In the genomic region with DNA sequence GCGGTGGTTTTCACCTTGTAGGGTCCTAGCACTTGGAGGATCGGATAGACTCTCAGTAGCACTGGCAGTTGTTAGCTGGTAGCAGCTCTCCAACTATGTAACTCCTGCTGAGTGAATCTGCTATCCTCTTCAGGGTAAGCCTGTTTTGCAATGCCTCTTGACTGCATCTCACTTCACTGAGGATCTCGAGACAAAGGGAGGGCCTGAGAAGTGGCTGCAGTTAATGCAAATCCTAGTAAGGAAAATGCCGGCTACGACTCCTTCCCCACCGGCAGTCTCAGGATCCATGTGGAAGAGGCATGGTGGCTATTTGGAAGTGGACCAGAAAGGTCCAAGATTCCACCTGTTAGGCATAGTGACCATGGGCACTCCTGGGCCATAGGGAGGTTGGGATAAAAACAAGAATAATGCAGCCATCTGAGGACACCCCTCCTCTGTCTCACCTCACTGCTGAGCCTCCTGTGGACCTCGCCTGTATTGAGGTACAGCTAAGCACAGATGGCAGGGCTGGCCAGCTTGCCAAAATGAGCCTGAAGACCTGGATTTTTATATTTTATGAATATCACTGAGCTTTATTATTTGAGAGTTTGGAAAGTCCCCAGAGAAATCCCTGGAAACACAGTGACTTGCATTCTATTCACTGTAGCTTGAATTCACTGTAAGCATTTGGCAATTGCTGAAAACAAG, we compare ENCODE assay signal across 3 cellular contexts.
TF ChIP-seq lines count a peak whose summit lies in the region.

No MANE protein-coding gene starts in this region.

TF ChIP-seq in GM23338, 12 proteins besides CTCF, POLR2A, EP300 and RAD21:
- TF ChIP-seq POLR2AphosphoS5 (IDR thresholded peaks at IDR 0.05; ENCODE audit: low read depth) (no peak), NANOG (IDR thresholded peaks at IDR 0.05; ENCODE audit: borderline replicate concordance) (no peak), ZNF114 (CRISPR knock-in tag; IDR thresholded peaks at IDR 0.05) (no peak), CREB1 (CRISPR knock-in tag; IDR thresholded peaks at IDR 0.05; ENCODE audit: low read depth) (no peak), EZH2phosphoT487 (IDR thresholded peaks at IDR 0.05; ENCODE audit: unreplicated experiment) (no peak), ZNF331 (CRISPR knock-in tag; IDR thresholded peaks at IDR 0.05; ENCODE audit: low read depth) (no peak), EZH2 (IDR thresholded peaks at IDR 0.05; ENCODE audit: low read depth, unreplicated experiment) (no peak), STAT1 (IDR thresholded peaks at IDR 0.05; ENCODE audit: unreplicated experiment) (no peak)
- TF ChIP-seq, protein P1, sequence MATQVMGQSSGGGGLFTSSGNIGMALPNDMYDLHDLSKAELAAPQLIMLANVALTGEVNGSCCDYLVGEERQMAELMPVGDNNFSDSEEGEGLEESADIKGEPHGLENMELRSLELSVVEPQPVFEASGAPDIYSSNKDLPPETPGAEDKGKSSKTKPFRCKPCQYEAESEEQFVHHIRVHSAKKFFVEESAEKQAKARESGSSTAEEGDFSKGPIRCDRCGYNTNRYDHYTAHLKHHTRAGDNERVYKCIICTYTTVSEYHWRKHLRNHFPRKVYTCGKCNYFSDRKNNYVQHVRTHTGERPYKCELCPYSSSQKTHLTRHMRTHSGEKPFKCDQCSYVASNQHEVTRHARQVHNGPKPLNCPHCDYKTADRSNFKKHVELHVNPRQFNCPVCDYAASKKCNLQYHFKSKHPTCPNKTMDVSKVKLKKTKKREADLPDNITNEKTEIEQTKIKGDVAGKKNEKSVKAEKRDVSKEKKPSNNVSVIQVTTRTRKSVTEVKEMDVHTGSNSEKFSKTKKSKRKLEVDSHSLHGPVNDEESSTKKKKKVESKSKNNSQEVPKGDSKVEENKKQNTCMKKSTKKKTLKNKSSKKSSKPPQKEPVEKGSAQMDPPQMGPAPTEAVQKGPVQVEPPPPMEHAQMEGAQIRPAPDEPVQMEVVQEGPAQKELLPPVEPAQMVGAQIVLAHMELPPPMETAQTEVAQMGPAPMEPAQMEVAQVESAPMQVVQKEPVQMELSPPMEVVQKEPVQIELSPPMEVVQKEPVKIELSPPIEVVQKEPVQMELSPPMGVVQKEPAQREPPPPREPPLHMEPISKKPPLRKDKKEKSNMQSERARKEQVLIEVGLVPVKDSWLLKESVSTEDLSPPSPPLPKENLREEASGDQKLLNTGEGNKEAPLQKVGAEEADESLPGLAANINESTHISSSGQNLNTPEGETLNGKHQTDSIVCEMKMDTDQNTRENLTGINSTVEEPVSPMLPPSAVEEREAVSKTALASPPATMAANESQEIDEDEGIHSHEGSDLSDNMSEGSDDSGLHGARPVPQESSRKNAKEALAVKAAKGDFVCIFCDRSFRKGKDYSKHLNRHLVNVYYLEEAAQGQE (IDR thresholded peaks at IDR 0.05; ENCODE audit: unreplicated experiment): no peak
- TF ChIP-seq, protein P2, sequence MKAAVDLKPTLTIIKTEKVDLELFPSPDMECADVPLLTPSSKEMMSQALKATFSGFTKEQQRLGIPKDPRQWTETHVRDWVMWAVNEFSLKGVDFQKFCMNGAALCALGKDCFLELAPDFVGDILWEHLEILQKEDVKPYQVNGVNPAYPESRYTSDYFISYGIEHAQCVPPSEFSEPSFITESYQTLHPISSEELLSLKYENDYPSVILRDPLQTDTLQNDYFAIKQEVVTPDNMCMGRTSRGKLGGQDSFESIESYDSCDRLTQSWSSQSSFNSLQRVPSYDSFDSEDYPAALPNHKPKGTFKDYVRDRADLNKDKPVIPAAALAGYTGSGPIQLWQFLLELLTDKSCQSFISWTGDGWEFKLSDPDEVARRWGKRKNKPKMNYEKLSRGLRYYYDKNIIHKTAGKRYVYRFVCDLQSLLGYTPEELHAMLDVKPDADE (IDR thresholded peaks at IDR 0.05): no peak

TF ChIP-seq in WTC11, 78 proteins besides CTCF, POLR2A, EP300 and RAD21 (continues in another document):
- TF ChIP-seq, protein P3, sequence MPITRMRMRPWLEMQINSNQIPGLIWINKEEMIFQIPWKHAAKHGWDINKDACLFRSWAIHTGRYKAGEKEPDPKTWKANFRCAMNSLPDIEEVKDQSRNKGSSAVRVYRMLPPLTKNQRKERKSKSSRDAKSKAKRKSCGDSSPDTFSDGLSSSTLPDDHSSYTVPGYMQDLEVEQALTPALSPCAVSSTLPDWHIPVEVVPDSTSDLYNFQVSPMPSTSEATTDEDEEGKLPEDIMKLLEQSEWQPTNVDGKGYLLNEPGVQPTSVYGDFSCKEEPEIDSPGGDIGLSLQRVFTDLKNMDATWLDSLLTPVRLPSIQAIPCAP (CRISPR knock-in tag; IDR thresholded peaks at IDR 0.05): no peak
- TF ChIP-seq, protein P4, sequence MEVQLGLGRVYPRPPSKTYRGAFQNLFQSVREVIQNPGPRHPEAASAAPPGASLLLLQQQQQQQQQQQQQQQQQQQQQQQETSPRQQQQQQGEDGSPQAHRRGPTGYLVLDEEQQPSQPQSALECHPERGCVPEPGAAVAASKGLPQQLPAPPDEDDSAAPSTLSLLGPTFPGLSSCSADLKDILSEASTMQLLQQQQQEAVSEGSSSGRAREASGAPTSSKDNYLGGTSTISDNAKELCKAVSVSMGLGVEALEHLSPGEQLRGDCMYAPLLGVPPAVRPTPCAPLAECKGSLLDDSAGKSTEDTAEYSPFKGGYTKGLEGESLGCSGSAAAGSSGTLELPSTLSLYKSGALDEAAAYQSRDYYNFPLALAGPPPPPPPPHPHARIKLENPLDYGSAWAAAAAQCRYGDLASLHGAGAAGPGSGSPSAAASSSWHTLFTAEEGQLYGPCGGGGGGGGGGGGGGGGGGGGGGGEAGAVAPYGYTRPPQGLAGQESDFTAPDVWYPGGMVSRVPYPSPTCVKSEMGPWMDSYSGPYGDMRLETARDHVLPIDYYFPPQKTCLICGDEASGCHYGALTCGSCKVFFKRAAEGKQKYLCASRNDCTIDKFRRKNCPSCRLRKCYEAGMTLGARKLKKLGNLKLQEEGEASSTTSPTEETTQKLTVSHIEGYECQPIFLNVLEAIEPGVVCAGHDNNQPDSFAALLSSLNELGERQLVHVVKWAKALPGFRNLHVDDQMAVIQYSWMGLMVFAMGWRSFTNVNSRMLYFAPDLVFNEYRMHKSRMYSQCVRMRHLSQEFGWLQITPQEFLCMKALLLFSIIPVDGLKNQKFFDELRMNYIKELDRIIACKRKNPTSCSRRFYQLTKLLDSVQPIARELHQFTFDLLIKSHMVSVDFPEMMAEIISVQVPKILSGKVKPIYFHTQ (CRISPR knock-in tag; IDR thresholded peaks at IDR 0.05): no peak
- TF ChIP-seq NFE2L1 (CRISPR knock-in tag; IDR thresholded peaks at IDR 0.05) (no peak), ZNF396 (CRISPR knock-in tag; IDR thresholded peaks at IDR 0.05; ENCODE audit: borderline replicate concordance) (no peak), SMAD3 (CRISPR knock-in tag; IDR thresholded peaks at IDR 0.05; ENCODE audit: borderline replicate concordance) (no peak), TP53 (CRISPR knock-in tag; IDR thresholded peaks at IDR 0.05) (no peak)
- TF ChIP-seq, protein P5, sequence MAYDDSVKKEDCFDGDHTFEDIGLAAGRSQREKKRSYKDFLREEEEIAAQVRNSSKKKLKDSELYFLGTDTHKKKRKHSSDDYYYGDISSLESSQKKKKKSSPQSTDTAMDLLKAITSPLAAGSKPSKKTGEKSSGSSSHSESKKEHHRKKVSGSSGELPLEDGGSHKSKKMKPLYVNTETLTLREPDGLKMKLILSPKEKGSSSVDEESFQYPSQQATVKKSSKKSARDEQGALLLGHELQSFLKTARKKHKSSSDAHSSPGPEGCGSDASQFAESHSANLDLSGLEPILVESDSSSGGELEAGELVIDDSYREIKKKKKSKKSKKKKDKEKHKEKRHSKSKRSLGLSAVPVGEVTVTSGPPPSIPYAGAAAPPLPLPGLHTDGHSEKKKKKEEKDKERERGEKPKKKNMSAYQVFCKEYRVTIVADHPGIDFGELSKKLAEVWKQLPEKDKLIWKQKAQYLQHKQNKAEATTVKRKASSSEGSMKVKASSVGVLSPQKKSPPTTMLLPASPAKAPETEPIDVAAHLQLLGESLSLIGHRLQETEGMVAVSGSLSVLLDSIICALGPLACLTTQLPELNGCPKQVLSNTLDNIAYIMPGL (CRISPR knock-in tag; IDR thresholded peaks at IDR 0.05): no peak
- TF ChIP-seq, protein P6, sequence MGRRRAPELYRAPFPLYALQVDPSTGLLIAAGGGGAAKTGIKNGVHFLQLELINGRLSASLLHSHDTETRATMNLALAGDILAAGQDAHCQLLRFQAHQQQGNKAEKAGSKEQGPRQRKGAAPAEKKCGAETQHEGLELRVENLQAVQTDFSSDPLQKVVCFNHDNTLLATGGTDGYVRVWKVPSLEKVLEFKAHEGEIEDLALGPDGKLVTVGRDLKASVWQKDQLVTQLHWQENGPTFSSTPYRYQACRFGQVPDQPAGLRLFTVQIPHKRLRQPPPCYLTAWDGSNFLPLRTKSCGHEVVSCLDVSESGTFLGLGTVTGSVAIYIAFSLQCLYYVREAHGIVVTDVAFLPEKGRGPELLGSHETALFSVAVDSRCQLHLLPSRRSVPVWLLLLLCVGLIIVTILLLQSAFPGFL (CRISPR knock-in tag; IDR thresholded peaks at IDR 0.05; ENCODE audit: borderline replicate concordance): no peak

TF ChIP-seq in H1, 55 proteins besides CTCF, POLR2A, EP300 and RAD21:
- TF ChIP-seq, protein P7, sequence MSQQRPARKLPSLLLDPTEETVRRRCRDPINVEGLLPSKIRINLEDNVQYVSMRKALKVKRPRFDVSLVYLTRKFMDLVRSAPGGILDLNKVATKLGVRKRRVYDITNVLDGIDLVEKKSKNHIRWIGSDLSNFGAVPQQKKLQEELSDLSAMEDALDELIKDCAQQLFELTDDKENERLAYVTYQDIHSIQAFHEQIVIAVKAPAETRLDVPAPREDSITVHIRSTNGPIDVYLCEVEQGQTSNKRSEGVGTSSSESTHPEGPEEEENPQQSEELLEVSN (IDR thresholded peaks at IDR 0.05): no peak
- no peak for TF ChIP-seq TCF12 (IDR thresholded peaks at IDR 0.05; ENCODE audit: low read depth, low read length)
- TF ChIP-seq, protein P8, sequence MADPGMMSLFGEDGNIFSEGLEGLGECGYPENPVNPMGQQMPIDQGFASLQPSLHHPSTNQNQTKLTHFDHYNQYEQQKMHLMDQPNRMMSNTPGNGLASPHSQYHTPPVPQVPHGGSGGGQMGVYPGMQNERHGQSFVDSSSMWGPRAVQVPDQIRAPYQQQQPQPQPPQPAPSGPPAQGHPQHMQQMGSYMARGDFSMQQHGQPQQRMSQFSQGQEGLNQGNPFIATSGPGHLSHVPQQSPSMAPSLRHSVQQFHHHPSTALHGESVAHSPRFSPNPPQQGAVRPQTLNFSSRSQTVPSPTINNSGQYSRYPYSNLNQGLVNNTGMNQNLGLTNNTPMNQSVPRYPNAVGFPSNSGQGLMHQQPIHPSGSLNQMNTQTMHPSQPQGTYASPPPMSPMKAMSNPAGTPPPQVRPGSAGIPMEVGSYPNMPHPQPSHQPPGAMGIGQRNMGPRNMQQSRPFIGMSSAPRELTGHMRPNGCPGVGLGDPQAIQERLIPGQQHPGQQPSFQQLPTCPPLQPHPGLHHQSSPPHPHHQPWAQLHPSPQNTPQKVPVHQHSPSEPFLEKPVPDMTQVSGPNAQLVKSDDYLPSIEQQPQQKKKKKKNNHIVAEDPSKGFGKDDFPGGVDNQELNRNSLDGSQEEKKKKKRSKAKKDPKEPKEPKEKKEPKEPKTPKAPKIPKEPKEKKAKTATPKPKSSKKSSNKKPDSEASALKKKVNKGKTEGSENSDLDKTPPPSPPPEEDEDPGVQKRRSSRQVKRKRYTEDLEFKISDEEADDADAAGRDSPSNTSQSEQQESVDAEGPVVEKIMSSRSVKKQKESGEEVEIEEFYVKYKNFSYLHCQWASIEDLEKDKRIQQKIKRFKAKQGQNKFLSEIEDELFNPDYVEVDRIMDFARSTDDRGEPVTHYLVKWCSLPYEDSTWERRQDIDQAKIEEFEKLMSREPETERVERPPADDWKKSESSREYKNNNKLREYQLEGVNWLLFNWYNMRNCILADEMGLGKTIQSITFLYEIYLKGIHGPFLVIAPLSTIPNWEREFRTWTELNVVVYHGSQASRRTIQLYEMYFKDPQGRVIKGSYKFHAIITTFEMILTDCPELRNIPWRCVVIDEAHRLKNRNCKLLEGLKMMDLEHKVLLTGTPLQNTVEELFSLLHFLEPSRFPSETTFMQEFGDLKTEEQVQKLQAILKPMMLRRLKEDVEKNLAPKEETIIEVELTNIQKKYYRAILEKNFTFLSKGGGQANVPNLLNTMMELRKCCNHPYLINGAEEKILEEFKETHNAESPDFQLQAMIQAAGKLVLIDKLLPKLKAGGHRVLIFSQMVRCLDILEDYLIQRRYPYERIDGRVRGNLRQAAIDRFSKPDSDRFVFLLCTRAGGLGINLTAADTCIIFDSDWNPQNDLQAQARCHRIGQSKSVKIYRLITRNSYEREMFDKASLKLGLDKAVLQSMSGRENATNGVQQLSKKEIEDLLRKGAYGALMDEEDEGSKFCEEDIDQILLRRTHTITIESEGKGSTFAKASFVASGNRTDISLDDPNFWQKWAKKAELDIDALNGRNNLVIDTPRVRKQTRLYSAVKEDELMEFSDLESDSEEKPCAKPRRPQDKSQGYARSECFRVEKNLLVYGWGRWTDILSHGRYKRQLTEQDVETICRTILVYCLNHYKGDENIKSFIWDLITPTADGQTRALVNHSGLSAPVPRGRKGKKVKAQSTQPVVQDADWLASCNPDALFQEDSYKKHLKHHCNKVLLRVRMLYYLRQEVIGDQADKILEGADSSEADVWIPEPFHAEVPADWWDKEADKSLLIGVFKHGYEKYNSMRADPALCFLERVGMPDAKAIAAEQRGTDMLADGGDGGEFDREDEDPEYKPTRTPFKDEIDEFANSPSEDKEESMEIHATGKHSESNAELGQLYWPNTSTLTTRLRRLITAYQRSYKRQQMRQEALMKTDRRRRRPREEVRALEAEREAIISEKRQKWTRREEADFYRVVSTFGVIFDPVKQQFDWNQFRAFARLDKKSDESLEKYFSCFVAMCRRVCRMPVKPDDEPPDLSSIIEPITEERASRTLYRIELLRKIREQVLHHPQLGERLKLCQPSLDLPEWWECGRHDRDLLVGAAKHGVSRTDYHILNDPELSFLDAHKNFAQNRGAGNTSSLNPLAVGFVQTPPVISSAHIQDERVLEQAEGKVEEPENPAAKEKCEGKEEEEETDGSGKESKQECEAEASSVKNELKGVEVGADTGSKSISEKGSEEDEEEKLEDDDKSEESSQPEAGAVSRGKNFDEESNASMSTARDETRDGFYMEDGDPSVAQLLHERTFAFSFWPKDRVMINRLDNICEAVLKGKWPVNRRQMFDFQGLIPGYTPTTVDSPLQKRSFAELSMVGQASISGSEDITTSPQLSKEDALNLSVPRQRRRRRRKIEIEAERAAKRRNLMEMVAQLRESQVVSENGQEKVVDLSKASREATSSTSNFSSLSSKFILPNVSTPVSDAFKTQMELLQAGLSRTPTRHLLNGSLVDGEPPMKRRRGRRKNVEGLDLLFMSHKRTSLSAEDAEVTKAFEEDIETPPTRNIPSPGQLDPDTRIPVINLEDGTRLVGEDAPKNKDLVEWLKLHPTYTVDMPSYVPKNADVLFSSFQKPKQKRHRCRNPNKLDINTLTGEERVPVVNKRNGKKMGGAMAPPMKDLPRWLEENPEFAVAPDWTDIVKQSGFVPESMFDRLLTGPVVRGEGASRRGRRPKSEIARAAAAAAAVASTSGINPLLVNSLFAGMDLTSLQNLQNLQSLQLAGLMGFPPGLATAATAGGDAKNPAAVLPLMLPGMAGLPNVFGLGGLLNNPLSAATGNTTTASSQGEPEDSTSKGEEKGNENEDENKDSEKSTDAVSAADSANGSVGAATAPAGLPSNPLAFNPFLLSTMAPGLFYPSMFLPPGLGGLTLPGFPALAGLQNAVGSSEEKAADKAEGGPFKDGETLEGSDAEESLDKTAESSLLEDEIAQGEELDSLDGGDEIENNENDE (IDR thresholded peaks at IDR 0.05; ENCODE audit: insufficient replicate concordance, low read length): no peak
TF ChIP-seq in H1: peak in this region for 0.
